In the genomic region with DNA sequence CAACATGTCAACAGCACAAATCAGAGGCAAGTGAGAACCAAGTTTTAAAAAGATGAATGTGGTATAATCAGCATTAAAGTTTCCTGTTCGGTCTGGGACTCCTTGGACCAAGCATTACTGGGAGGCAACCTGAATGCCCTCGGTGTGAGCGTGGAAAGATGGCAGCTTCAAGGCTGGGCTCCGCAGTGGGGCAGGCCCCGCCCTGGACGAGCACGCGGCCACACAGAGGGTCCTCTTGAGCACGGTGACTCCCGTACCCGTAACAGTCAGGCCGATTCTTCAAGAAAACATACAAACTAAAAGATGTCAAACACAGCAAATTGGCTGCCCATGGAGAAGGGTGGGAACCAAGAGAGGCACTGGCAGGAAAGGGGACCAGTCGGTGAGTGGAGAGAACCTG, we compare ENCODE assay signal across 15 cellular contexts.
"Had no signal": no experiment of that assay in that cellular context is flagged by ENCODE, and none has a peak within 500 bp of the region (broad histone marks: within the 10 kb centered on the region; RNA-seq: fewer than 3 reads in every experiment).

No MANE protein-coding gene starts in this region.

- H3K4me3 ChIP-seq: tibial nerve, vagina had no signal

- H3K27ac ChIP-seq: brain microvascular endothelial cell, epithelial cell of prostate, vagina, WERI-Rb-1 had no signal

- H3K36me3 ChIP-seq: brain microvascular endothelial cell, tibial nerve, vagina, WERI-Rb-1 had no signal

- H3K27me3 ChIP-seq: brain microvascular endothelial cell, tibial nerve, vagina had no signal

- ATAC-seq: effector memory CD8-positive, alpha-beta T cell; stimulated activated naive B cell treated with anti-CD40 and anti-IgM and Interleukin-4, amounts not matched to agents 10 μg/mL and 1 μg/mL and 100 μg/mL, for 72 hours; T-helper 17 cell had no signal

- H3K9me3 ChIP-seq: tibial nerve, vagina had no signal

- H3K4me1 ChIP-seq: vagina had no signal

- DNase-seq: activated CD4-positive, alpha-beta T cell treated with anti-CD3 and anti-CD28 coated beads for 4 hours; activated naive CD8-positive, alpha-beta T cell treated with anti-CD3 and anti-CD28 coated beads, Interleukin-2, amount 10 ng/mL, durations not matched to agents 7 days and 5 days; brain microvascular endothelial cell; dermis blood vessel endothelial cell; effector memory CD8-positive, alpha-beta T cell; foreskin melanocyte; head of caudate nucleus; immature natural killer cell; stimulated activated CD4-positive, alpha-beta T cell treated with anti-CD3 and anti-CD28 coated beads, Interleukin-2, amount 100 ng/mL, for 48 hours; stimulated activated naive B cell treated with anti-CD40 and anti-IgM and Interleukin-4, amounts not matched to agents 10 μg/mL and 1 μg/mL and 100 μg/mL, for 72 hours; T-helper 17 cell; WERI-Rb-1 had no signal
